Comparison of ENCODE assay signal across 12 cellular contexts in genomic region chr20:33826270-33826897, GRCh38. TPM values are rescaled to one million over a fixed set of nuclear protein-coding genes. Genes with fewer than 3 reads are reported as not detected.
DNase-seq lines count a peak whose midpoint lies in the region; ATAC-seq and TF ChIP-seq lines count a peak whose summit lies in the region.
"Had no signal": no experiment of that assay in that cellular context is flagged by ENCODE, and none has a peak within 500 bp of the region (broad histone marks: within the 10 kb centered on the region; RNA-seq: fewer than 3 reads in every experiment).

No MANE protein-coding gene starts in this region.

- H4K20me1 ChIP-seq in GM23338 (replicated peaks; ENCODE audit: insufficient read depth) (peaks cover 61% of the 10 kb centered on the region), OCI-LY7 (ENCODE audit: insufficient read depth, low read length) (0 out of 2 replicates have a peak, but pooled peaks cover 4% of the 10 kb centered on the region)

- H3K4me3 ChIP-seq in GM23338 (no peak overlapping the region), OCI-LY7 (ENCODE audit: low read depth, low read length, poor library complexity, severe bottlenecking) (no peak overlapping the region), esophagus squamous epithelium (no peak overlapping the region)

- DNase-seq in GM23338 (ENCODE audit: low spot score): peak; percentile 80
- no peak for DNase-seq in OCI-LY7 (ENCODE audit: low spot score)
- DNase-seq in esophagus squamous epithelium (lab: John Stamatoyannopoulos, UW): no peak
- peak; percentile 25 for DNase-seq in renal cortical epithelial cell (ENCODE audit: low read depth)
- no peak for DNase-seq in AG08395 (ENCODE audit: low spot score)
- DNase-seq in GM20000 (ENCODE audit: low spot score): no peak
- DNase-seq: DMS79, NCI-H526 treated with DMSO at 0.1 percent for 48 hours, right cardiac atrium had no signal

- H3K4me1 Mint-ChIP-seq in GM23338: peaks cover 43% of the 10 kb centered on the region

- H3F3A ChIP-seq in GM23338 (replicated peaks; ENCODE audit: low read depth): 0 out of 2 replicates have a peak, but pooled peaks cover 2% of the 10 kb centered on the region

- H3K27me3 ChIP-seq in GM23338 (ENCODE audit: insufficient read depth): no peaks in the 10 kb centered on the region
- H3K27me3 ChIP-seq in esophagus squamous epithelium: no peaks in the 10 kb centered on the region

- ATAC-seq in GM23338: peak; percentile 91
- ATAC-seq in HG03175 (IDR thresholded peaks at IDR 0.05; ENCODE audit: unreplicated experiment): no peak
- ATAC-seq in HG03457 (IDR thresholded peaks at IDR 0.05; ENCODE audit: unreplicated experiment): no peak
- ATAC-seq: right cardiac atrium had no signal

- 82 to 84% methylated on average over 5 of the region's 5 CpGs for WGBS in esophagus squamous epithelium, 2 donors

- BruUV-seq in OCI-LY7 (replicated peaks; lab: Mats Ljungman, UMichigan): no TSS peak

- peak overlapping the region; percentile 72 for H3K27ac Mint-ChIP-seq in GM23338

- H2AFZ ChIP-seq in GM23338 (no peak overlapping the region), OCI-LY7 (ENCODE audit: low read length) (no peak overlapping the region)

- CTCF ChIA-PET in OCI-LY7 (lab: Charles Lee; ENCODE audit: unreplicated experiment): no interaction called here

- H3K36me3 ChIP-seq in GM23338 (ENCODE audit: insufficient read depth) (no peaks in the 10 kb centered on the region), OCI-LY7 (ENCODE audit: insufficient read depth, low read length) (peaks cover 17% of the 10 kb centered on the region), esophagus squamous epithelium (peaks cover 0 to 14% (median 0%) of the 10 kb centered on the region in 3 donors)

- no peaks in the 10 kb centered on the region for H3K9me3 ChIP-seq in OCI-LY7 (ENCODE audit: low read length)
- no peaks in the 10 kb centered on the region for H3K9me3 ChIP-seq in esophagus squamous epithelium

- intact Hi-C loops in OCI-LY7 (cut with micrococcal nuclease; ENCODE audit: unreplicated experiment) (no loop called here), esophagus squamous epithelium (cut with DNase I) (no loop called here)

- H3K9me2 ChIP-seq in GM23338 (ENCODE audit: insufficient read depth) (0 out of 2 replicates have a peak, but pooled peaks cover 2% of the 10 kb centered on the region), OCI-LY7 (ENCODE audit: insufficient read depth, low read length) (no peaks in the 10 kb centered on the region)

- peaks cover 5% of the 10 kb centered on the region for H3K27me3 Mint-ChIP-seq in GM23338 (ENCODE audit: insufficient read depth, low read depth, poor library complexity)

- TF ChIP-seq CTCF in GM23338 (conservative IDR thresholded peaks at IDR 0.05; ENCODE audit: low read depth in 2 of 2): no peak
- TF ChIP-seq CTCF in OCI-LY7 (conservative IDR thresholded peaks at IDR 0.05; ENCODE audit: low read length): no peak
- no peak for TF ChIP-seq CTCF in esophagus squamous epithelium (IDR thresholded peaks at IDR 0.05)
- TF ChIP-seq CTCF in GM20000 (IDR thresholded peaks at IDR 0.05; ENCODE audit: extremely low read depth, missing control alignments): no peak

- peaks cover 23% of the 10 kb centered on the region for H3K4me1 ChIP-seq in GM23338 (ENCODE audit: insufficient read depth)
- peaks cover 40% of the 10 kb centered on the region for H3K4me1 ChIP-seq in OCI-LY7 (ENCODE audit: insufficient read depth, low read length, poor library complexity, severe bottlenecking)
- H3K4me1 ChIP-seq in esophagus squamous epithelium: peaks cover 9 to 77% (median 44%) of the 10 kb centered on the region in 3 donors

- H3K27ac ChIP-seq in GM23338 (ENCODE audit: low read depth) (peak overlapping the region; percentile 65; the same call in 1 of the 2 replicates), OCI-LY7 (ENCODE audit: low read depth, low read length, poor library complexity, severe bottlenecking) (peak overlapping the region; percentile 52), esophagus squamous epithelium (peak overlapping the region in 3 of 4 donors; percentile 2 to 66 (median 57))

- peaks cover 96% of the 10 kb centered on the region for H3K79me2 ChIP-seq in GM23338 (replicated peaks; ENCODE audit: insufficient read depth)
- H3K79me2 ChIP-seq in OCI-LY7 (ENCODE audit: insufficient read depth, low read depth, low read length): peaks cover 80% of the 10 kb centered on the region

- POLR2A ChIA-PET in OCI-LY7 (lab: Charles Lee): interaction anchor here (0.6 to 1.4 kb wide), 4 partner anchors 9 to 1154 kb away, joined by 3 to 4 read pairs (median 4); no protein-coding TSS in a partner anchor

- no peak overlapping the region for H3K4me3 Mint-ChIP-seq in GM23338
- H3K4me3 Mint-ChIP-seq: T-helper 2 cell treated with Interferon-gamma antibody and Interleukin-4, amounts not matched to agents 5 μg/mL and 100 μg/mL, for 36 hours had no signal

- H3K4me2 ChIP-seq in GM23338 (no peak overlapping the region), OCI-LY7 (ENCODE audit: low read length) (no peak overlapping the region)

- no peaks in the 10 kb centered on the region for H3K9me3 Mint-ChIP-seq in GM23338
- H3K9me3 Mint-ChIP-seq: T-helper 2 cell treated with Interferon-gamma antibody and Interleukin-4, amounts not matched to agents 5 μg/mL and 100 μg/mL, for 36 hours had no signal

- H3K36me3 Mint-ChIP-seq in GM23338 (ENCODE audit: low read depth): no peaks in the 10 kb centered on the region

- TF ChIP-seq POLR2A in esophagus squamous epithelium (IDR thresholded peaks at IDR 0.05): no peak

TF ChIP-seq in GM23338, 12 proteins besides CTCF, POLR2A, EP300 and RAD21:
- TF ChIP-seq ZNF331 (CRISPR knock-in tag; IDR thresholded peaks at IDR 0.05; ENCODE audit: low read depth) (no peak), NANOG (IDR thresholded peaks at IDR 0.05; ENCODE audit: borderline replicate concordance) (no peak), ETS1 (IDR thresholded peaks at IDR 0.05) (no peak), REST (IDR thresholded peaks at IDR 0.05; ENCODE audit: unreplicated experiment) (no peak), ZNF114 (CRISPR knock-in tag; IDR thresholded peaks at IDR 0.05) (no peak)

RNA-seq across cellular contexts. Expression of gene CHMP4B, which starts 15.2 kb away (rescaled TPM):
- 42.6 and 49.3 TPM in 2 replicates for total RNA-seq in GM23338 (2014; rRNA removed; shearing (Covaris generic))
- polyA plus RNA-seq in GM23338 (2016; fragmentation: Nextera tagmentation; extraction: Ambion mirVana): 14.5 and 15.7 TPM in 2 replicates
- total RNA-seq in OCI-LY7 (2014; rRNA removed; shearing (Covaris generic)): 32.4 and 46.6 TPM in 2 replicates
- total RNA-seq in OCI-LY7 (2022) (80.4 and 84.2 TPM in 2 replicates), esophagus squamous epithelium (100 to 1,000 TPM in 2 of 4 donors, 10 to 100 TPM in 2; 77.2 to 147 (median 107) TPM), renal cortical epithelial cell (46.4 and 93.4 TPM in 2 replicates)

Comparison
In these comparisons a context has a peak if more than half of its experiments do, and no peak if none do; other contexts are left out.
1. DNase-seq: peak in GM23338 (single experiment) and renal cortical epithelial cell (single experiment); none in OCI-LY7 (single experiment), esophagus squamous epithelium (single experiment), AG08395 (single experiment) and GM20000 (single experiment).
2. Peak in every context shown above with its lines, with median percentiles within 50 percentile points of each other: H3K27ac ChIP-seq.